Comparison of ENCODE assay signal across 17 cellular contexts in genomic region chr9:91301161-91301560, GRCh38.
DNase-seq lines count a peak whose midpoint lies in the region; ATAC-seq and TF ChIP-seq lines count a peak whose summit lies in the region.
"Had no signal": no experiment of that assay in that cellular context is flagged by ENCODE, and none has a peak within 500 bp of the region (broad histone marks: within the 10 kb centered on the region; RNA-seq: fewer than 3 reads in every experiment).

No MANE protein-coding gene starts in this region.

- no peak for ATAC-seq in CD8-positive, alpha-beta T cell
- no peak for ATAC-seq in HG02588 (IDR thresholded peaks at IDR 0.05; ENCODE audit: unreplicated experiment)
- ATAC-seq in stimulated activated naive CD8-positive, alpha-beta T cell treated with anti-CD3 and anti-CD28 coated beads, Interleukin-15, amount 100 ng/mL, for 72 hours = no peak
- ATAC-seq: naive thymus-derived CD4-positive, alpha-beta T cell had no signal

- H3K4me1 Mint-ChIP-seq in CD8-positive, alpha-beta T cell (ENCODE audit: low read depth) = no peaks in the 10 kb centered on the region
- H3K4me1 Mint-ChIP-seq in stimulated activated naive CD8-positive, alpha-beta T cell treated with anti-CD3 and anti-CD28 coated beads, Interleukin-15, amount 100 ng/mL, for 72 hours = peaks cover 4% of the 10 kb centered on the region

- no peak overlapping the region for H3K27ac Mint-ChIP-seq in CD8-positive, alpha-beta T cell
- no peak overlapping the region for H3K27ac Mint-ChIP-seq in stimulated activated naive CD8-positive, alpha-beta T cell treated with anti-CD3 and anti-CD28 coated beads, Interleukin-15, amount 100 ng/mL, for 72 hours
- H3K27ac Mint-ChIP-seq: activated CD4-positive, alpha-beta T cell treated with anti-CD3 and anti-CD28 coated beads, Interleukin-2, amount 10 ng/mL, durations not matched to agents 24 days and 14 days; activated naive CD8-positive, alpha-beta T cell; naive thymus-derived CD4-positive, alpha-beta T cell had no signal

- no peak overlapping the region for H3K4me3 ChIP-seq in epithelial cell of esophagus (ENCODE audit: low read length)
- no peak overlapping the region for H3K4me3 ChIP-seq in muscle layer of duodenum (ENCODE audit: low read depth in 1 of 2, low read length in 2 of 2)
- H3K4me3 ChIP-seq in tibial artery = no peak overlapping the region
- no peak overlapping the region for H3K4me3 ChIP-seq in CD8-positive, alpha-beta T cell (ENCODE audit: low read depth, low read length)
- H3K4me3 ChIP-seq: BLaER1 treated with 17β-estradiol and CSF1 and Interleukin-3, amounts not matched to agents 10 nM and 100 nM; upper lobe of left lung had no signal

- H3K36me3 ChIP-seq in muscle layer of duodenum (ENCODE audit: control insufficient read depth in 1 of 2, insufficient read depth in 2 of 2, low read length in 2 of 2) (peaks cover 0 to 5% of the 10 kb centered on the region in 2 donors), tibial artery (peaks cover 0 to 10% (median 0%) of the 10 kb centered on the region in 3 donors)
- H3K36me3 ChIP-seq in CD8-positive, alpha-beta T cell (ENCODE audit: insufficient read depth, low read length) = peaks cover 6% of the 10 kb centered on the region

- no peaks in the 10 kb centered on the region for H3K27me3 Mint-ChIP-seq in CD8-positive, alpha-beta T cell (ENCODE audit: low read depth)
- no peaks in the 10 kb centered on the region for H3K27me3 Mint-ChIP-seq in stimulated activated naive CD8-positive, alpha-beta T cell treated with anti-CD3 and anti-CD28 coated beads, Interleukin-15, amount 100 ng/mL, for 72 hours
- H3K27me3 Mint-ChIP-seq: activated CD4-positive, alpha-beta T cell treated with anti-CD3 and anti-CD28 coated beads, Interleukin-2, amount 10 ng/mL, durations not matched to agents 24 days and 14 days; activated naive CD8-positive, alpha-beta T cell; naive thymus-derived CD4-positive, alpha-beta T cell had no signal

- no peaks in the 10 kb centered on the region for H3K27me3 ChIP-seq in muscle layer of duodenum (ENCODE audit: low read depth, low read length)
- H3K27me3 ChIP-seq in tibial artery = no peaks in the 10 kb centered on the region
- no peaks in the 10 kb centered on the region for H3K27me3 ChIP-seq in CD8-positive, alpha-beta T cell (ENCODE audit: insufficient read depth, low read length)
- H3K27me3 ChIP-seq: BLaER1 treated with 17β-estradiol and CSF1 and Interleukin-3, amounts not matched to agents 10 nM and 100 nM; upper lobe of left lung had no signal

- no peak for TF ChIP-seq CTCF in RWPE1 (conservative IDR thresholded peaks at IDR 0.05; ENCODE audit: low read depth)
- TF ChIP-seq CTCF in epithelial cell of esophagus (IDR thresholded peaks at IDR 0.05; ENCODE audit: insufficient read depth, low read depth, low read length, missing control alignments) = no peak
- TF ChIP-seq CTCF in tibial artery (IDR thresholded peaks at IDR 0.05) = no peak
- no peak for TF ChIP-seq CTCF in CD8-positive, alpha-beta T cell (IDR thresholded peaks at IDR 0.05)

- H3K9me3 Mint-ChIP-seq in CD8-positive, alpha-beta T cell = no peaks in the 10 kb centered on the region
- H3K9me3 Mint-ChIP-seq in stimulated activated naive CD8-positive, alpha-beta T cell treated with anti-CD3 and anti-CD28 coated beads, Interleukin-15, amount 100 ng/mL, for 72 hours = no peaks in the 10 kb centered on the region
- H3K9me3 Mint-ChIP-seq: activated CD4-positive, alpha-beta T cell treated with anti-CD3 and anti-CD28 coated beads, Interleukin-2, amount 10 ng/mL, durations not matched to agents 24 days and 14 days had no signal

- H3K4me1 ChIP-seq in muscle layer of duodenum (ENCODE audit: control insufficient read depth in 1 of 2, insufficient read depth in 2 of 2, low read length in 2 of 2) (peaks cover 0 to 18% of the 10 kb centered on the region in 2 donors), tibial artery (peaks cover 0 to 45% (median 18%) of the 10 kb centered on the region in 4 donors)
- no peaks in the 10 kb centered on the region for H3K4me1 ChIP-seq in CD8-positive, alpha-beta T cell (ENCODE audit: insufficient read depth, low read length)

- CTCF ChIA-PET in RWPE1 (lab: Yijun Ruan, JAX) = interaction anchor here (0.6 to 1.2 kb wide), 3 partner anchors 120 to 838 kb away, joined by 3 to 4 read pairs (median 4); no protein-coding TSS in a partner anchor
- CTCF ChIA-PET in CD8-positive, alpha-beta T cell (lab: Charles Lee) = no interaction called here

- intact Hi-C loops in tibial artery (cut with DNase I; ENCODE audit: low total_unique reads) = no loop called here
- intact Hi-C loops in CD8-positive, alpha-beta T cell (cut with DNase I, micrococcal nuclease) = no loop called here

- H3K4me3 Mint-ChIP-seq in CD8-positive, alpha-beta T cell = no peak overlapping the region
- no peak overlapping the region for H3K4me3 Mint-ChIP-seq in stimulated activated naive CD8-positive, alpha-beta T cell treated with anti-CD3 and anti-CD28 coated beads, Interleukin-15, amount 100 ng/mL, for 72 hours
- H3K4me3 Mint-ChIP-seq: activated CD4-positive, alpha-beta T cell treated with anti-CD3 and anti-CD28 coated beads, Interleukin-2, amount 10 ng/mL, durations not matched to agents 24 days and 14 days; activated naive CD8-positive, alpha-beta T cell; naive thymus-derived CD4-positive, alpha-beta T cell had no signal

- DNase-seq in RWPE1 (ENCODE audit: low spot score) (peak; percentile 45), epithelial cell of esophagus (ENCODE audit: low read depth) (peak; percentile 55), tibial artery (no peak)
- no peak for DNase-seq in CD8-positive, alpha-beta T cell
- no peak for DNase-seq in stimulated activated naive CD8-positive, alpha-beta T cell treated with anti-CD3 and anti-CD28 coated beads, Interleukin-15, amount 100 ng/mL, for 72 hours
- DNase-seq: activated CD4-positive, alpha-beta T cell treated with anti-CD3 and anti-CD28 coated beads, Interleukin-2, amount 10 ng/mL, durations not matched to agents 24 days and 14 days; hypothalamus; naive thymus-derived CD4-positive, alpha-beta T cell; NCI-H2171; Right ventricle myocardium superior; stimulated activated CD4-positive, alpha-beta T cell treated with anti-CD3 and anti-CD28 coated beads, Interleukin-2, amount 100 ng/mL, for 24 hours; T-helper 9 cell; upper lobe of left lung had no signal

- peak overlapping the region; percentile 64 for H3K27ac ChIP-seq in RWPE1
- H3K27ac ChIP-seq in muscle layer of duodenum (ENCODE audit: low read length) = peak overlapping the region; percentile 62
- peak overlapping the region; percentile 36 to 62 for H3K27ac ChIP-seq in tibial artery
- H3K27ac ChIP-seq in CD8-positive, alpha-beta T cell (ENCODE audit: low read depth, low read length) = no peak overlapping the region
- H3K27ac ChIP-seq: BLaER1 treated with 17β-estradiol and CSF1 and Interleukin-3, amounts not matched to agents 10 nM and 100 nM; upper lobe of left lung had no signal

- H3K36me3 Mint-ChIP-seq in CD8-positive, alpha-beta T cell = peaks cover 44% of the 10 kb centered on the region

- POLR2A ChIA-PET in RWPE1 (lab: Yijun Ruan, JAX; ENCODE audit: low non-redundant PET) = no interaction called here
- POLR2A ChIA-PET in CD8-positive, alpha-beta T cell (lab: Charles Lee) = interaction anchor here (0.6 kb wide), 1 partner anchor 78 kb away, joined by 3 read pairs; no protein-coding TSS in a partner anchor

- H3K9me3 ChIP-seq in muscle layer of duodenum (ENCODE audit: control insufficient read depth in 1 of 2, low read length in 2 of 2) (no peaks in the 10 kb centered on the region), tibial artery (no peaks in the 10 kb centered on the region)
- H3K9me3 ChIP-seq in CD8-positive, alpha-beta T cell (ENCODE audit: low read length) = no peaks in the 10 kb centered on the region
- H3K9me3 ChIP-seq: upper lobe of left lung had no signal

Comparison
In these comparisons a context has a peak if more than half of its experiments do, and no peak if none do; other contexts are left out.
1. DNase-seq: peak in RWPE1 (single experiment) and epithelial cell of esophagus (single experiment); none in tibial artery (0 of 2), CD8-positive, alpha-beta T cell (0 of 7) and stimulated activated naive CD8-positive, alpha-beta T cell treated with anti-CD3 and anti-CD28 coated beads, Interleukin-15, amount 100 ng/mL, for 72 hours (0 of 2).